Comparison of ENCODE assay signal across 12 cellular contexts in the genomic region with DNA sequence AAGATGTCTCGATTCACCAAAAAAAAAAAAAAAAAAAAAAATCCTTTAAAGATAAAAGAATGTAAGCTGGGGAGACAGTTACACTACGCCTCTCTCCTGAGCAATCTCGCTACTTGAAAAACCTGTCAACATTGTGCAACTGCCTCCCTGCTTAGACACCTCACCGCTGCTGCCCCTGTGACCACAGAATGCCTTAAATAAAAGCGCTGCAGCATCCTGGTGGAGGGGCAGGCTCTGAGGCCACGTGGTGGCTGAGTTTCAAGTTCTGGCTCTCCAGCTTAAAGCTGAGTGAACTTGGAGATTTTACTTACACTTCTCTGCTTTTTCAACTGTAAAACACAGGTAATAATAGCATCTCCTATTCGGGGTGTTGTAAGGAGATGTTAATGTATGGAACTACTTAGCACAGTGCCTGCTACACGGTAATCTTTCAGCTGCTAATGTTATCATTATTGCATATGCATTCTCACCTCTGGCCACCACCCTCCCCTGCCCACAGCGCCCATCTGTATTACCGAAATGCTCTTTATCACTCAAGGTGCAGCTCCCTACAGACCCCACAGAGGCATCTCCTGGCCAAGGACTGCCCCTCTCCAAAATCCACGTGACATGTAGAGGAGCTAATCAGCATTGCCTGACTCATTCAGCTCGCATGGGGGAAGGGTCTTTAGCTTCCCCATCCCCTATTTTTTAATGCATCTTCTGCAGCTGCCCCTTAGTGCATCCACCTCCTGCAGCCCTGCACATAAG. TPM values are rescaled to one million over a fixed set of nuclear protein-coding genes. Genes with fewer than 3 reads are reported as not detected.
DNase-seq lines count a peak whose midpoint lies in the region; ATAC-seq and TF ChIP-seq lines count a peak whose summit lies in the region.
"Had no signal": no experiment of that assay in that cellular context is flagged by ENCODE, and none has a peak within 500 bp of the region (broad histone marks: within the 10 kb centered on the region; RNA-seq: fewer than 3 reads in every experiment).

No MANE protein-coding gene starts in this region.

- POLR2A ChIA-PET in RWPE1 (lab: Yijun Ruan, JAX; ENCODE audit: low non-redundant PET): no interaction called here

- CTCF ChIA-PET in RWPE1 (lab: Yijun Ruan, JAX): interaction anchor here (0.9 to 1.0 kb wide), 2 partner anchors 13 to 133 kb away, joined by 3 to 4 read pairs; no protein-coding TSS in a partner anchor

- peaks cover 0 to 4% of the 10 kb centered on the region in 2 donors for H3K36me3 ChIP-seq in esophagus (ENCODE audit: control insufficient read depth in 2 of 2, insufficient read depth in 2 of 2, low read length in 1 of 2)

- no peak overlapping the region for H3K4me3 ChIP-seq in esophagus (ENCODE audit: low read depth in 1 of 2, low read length in 2 of 2)
- H3K4me3 ChIP-seq: heart right ventricle had no signal

- no peaks in the 10 kb centered on the region for H3K27me3 ChIP-seq in esophagus (ENCODE audit: control insufficient read depth in 1 of 2, insufficient read depth in 2 of 2, low read length in 2 of 2)
- H3K27me3 ChIP-seq: heart right ventricle had no signal

- peak overlapping the region; percentile 36 for H3K27ac ChIP-seq in RWPE1
- H3K27ac ChIP-seq in esophagus (ENCODE audit: low read depth in 2 of 2, low read length in 1 of 2): peak overlapping the region; percentile 29 to 52
- H3K27ac ChIP-seq: C4-2B had no signal

- peaks cover 5 to 24% of the 10 kb centered on the region in 2 donors for H3K4me1 ChIP-seq in esophagus (ENCODE audit: control insufficient read depth in 2 of 2, insufficient read depth in 2 of 2, low read length in 1 of 2)

- H3K9me3 ChIP-seq in esophagus (ENCODE audit: control insufficient read depth in 2 of 2, insufficient read depth in 1 of 2, low read depth in 1 of 2, low read length in 1 of 2): peaks cover 0 to 2% of the 10 kb centered on the region in 2 donors

- no peak for TF ChIP-seq CTCF in RWPE1 (conservative IDR thresholded peaks at IDR 0.05; ENCODE audit: low read depth)

- DNase-seq in stimulated activated CD4-positive, alpha-beta T cell treated with anti-CD3 and anti-CD28 coated beads, Interleukin-1b, Interleukin-23, amount 100 ng/mL, for 48 hours: peak; percentile 37
- DNase-seq in stimulated activated CD4-positive, alpha-beta T cell treated with anti-CD3 and anti-CD28 coated beads, Interleukin-12 subunit alpha, Interleukin-12 subunit beta, amount 100 ng/mL, for 4 hours: no peak
- peak; percentile 79 for DNase-seq in RWPE1 (ENCODE audit: low spot score)
- peak; percentile 80 for DNase-seq in ureter (ENCODE audit: low spot score)
- DNase-seq in NCI-H82 (lab: John Stamatoyannopoulos, UW): no peak
- DNase-seq in NCI-H345 (lab: John Stamatoyannopoulos, UW): no peak
- DNase-seq: amygdala, heart right ventricle, NCI-H1105 treated with DMSO at 0.1 percent for 48 hours had no signal

- WGBS in esophagus, 2 donors: 52 to 53% methylated on average over 12 of the region's 12 CpGs

- no peak for ATAC-seq in HG02642 (IDR thresholded peaks at IDR 0.05; ENCODE audit: poor library complexity, unreplicated experiment)
- ATAC-seq: heart right ventricle had no signal

RNA-seq across cellular contexts. Expression of a gene that starts 42.0 kb away (rescaled TPM):
- polyA plus RNA-seq in esophagus: 10 to 100 TPM; 12.5 to 15.4 TPM
- 42.4 TPM for total RNA-seq in ureter

Comparison
In these comparisons a context has a peak if more than half of its experiments do, and no peak if none do; other contexts are left out.
1. DNase-seq: peak in stimulated activated CD4-positive, alpha-beta T cell treated with anti-CD3 and anti-CD28 coated beads, Interleukin-1b, Interleukin-23, amount 100 ng/mL, for 48 hours (single experiment), RWPE1 (single experiment) and ureter (single experiment); none in stimulated activated CD4-positive, alpha-beta T cell treated with anti-CD3 and anti-CD28 coated beads, Interleukin-12 subunit alpha, Interleukin-12 subunit beta, amount 100 ng/mL, for 4 hours (single experiment), NCI-H82 (single experiment) and NCI-H345 (single experiment).